ENCODE assay signal across 14 cellular contexts in genomic region chr1:94634977-94635416, GRCh38.
DNase-seq lines count a peak whose midpoint lies in the region; ATAC-seq, FAIRE-seq and TF ChIP-seq lines count a peak whose summit lies in the region.
"Had no signal": no experiment of that assay in that cellular context is flagged by ENCODE, and none has a peak within 500 bp of the region (broad histone marks: within the 10 kb centered on the region; RNA-seq: fewer than 3 reads in every experiment).

No MANE protein-coding gene starts in this region.

- H3K4me3 ChIP-seq in NB4 (ENCODE audit: low read depth, low read length) (no peak overlapping the region), cardiac fibroblast (replicated peaks in 1 of 2; ENCODE audit: low read depth in 2 of 2, low read length in 2 of 2) (no peak overlapping the region), pancreas (no peak overlapping the region)
- H3K4me3 ChIP-seq: prostate gland had no signal

- ATAC-seq in pancreas, result peak in 3 of 4 donors; percentile 34 to 38 (median 37)
- no peak for ATAC-seq in GM21529 (IDR thresholded peaks at IDR 0.05; ENCODE audit: unreplicated experiment)
- ATAC-seq in HG03457 (IDR thresholded peaks at IDR 0.05; ENCODE audit: unreplicated experiment), result no peak
- ATAC-seq: activated CD8-positive, alpha-beta T cell treated with anti-CD3 and anti-CD28 coated beads, Interleukin-2, amount 10 ng/mL, durations not matched to agents 7 days and 5 days; esophagus mucosa had no signal

- intact Hi-C loops in pancreas (cut with DNase I), result no loop called here

- 49 to 56% methylated on average over 2 of the region's 2 CpGs for WGBS in pancreas, 2 donors

- TF ChIP-seq POLR2A in NB4 (IDR thresholded peaks at IDR 0.05; ENCODE audit: extremely low read depth, insufficient read length), result no peak

- no peak for FAIRE-seq in pancreas (lab: Jason Lieb, UNC)

- no peaks in the 10 kb centered on the region for H3K9me3 ChIP-seq in pancreas
- H3K9me3 ChIP-seq: prostate gland had no signal

- no peaks in the 10 kb centered on the region for H3K27me3 ChIP-seq in pancreas

- peaks cover 10 to 45% (median 15%) of the 10 kb centered on the region in 3 donors for H3K4me1 ChIP-seq in pancreas
- H3K4me1 ChIP-seq: prostate gland had no signal

- DNase-seq in EH (ENCODE audit: low read depth) (peak; percentile 32), NB4 (ENCODE audit: low read depth) (peak; percentile 45), cardiac fibroblast (ENCODE audit: low read depth in 2 of 2) (peak in 1 of 2 donors; percentile 37), pancreas (no peak), kidney tubule cell (ENCODE audit: low spot score) (no peak)
- DNase-seq in stimulated activated CD8-positive, alpha-beta memory T cell treated with anti-CD3 and anti-CD28 coated beads, Interleukin-4, amount 100 ng/mL, for 48 hours, result no peak
- DNase-seq: activated CD8-positive, alpha-beta T cell treated with anti-CD3 and anti-CD28 coated beads, Interleukin-2, amount 10 ng/mL, durations not matched to agents 7 days and 5 days; activated naive CD4-positive, alpha-beta T cell; cerebellar nuclear complex; stimulated activated CD4-positive, alpha-beta T cell treated with anti-CD3 and anti-CD28 coated beads, Interleukin-4, amount 100 ng/mL, for 4 hours had no signal

- H3K36me3 ChIP-seq in pancreas, result no peaks in the 10 kb centered on the region
- H3K36me3 ChIP-seq: prostate gland had no signal

- peak overlapping the region in 2 of 4 donors; percentile 47 to 77 for H3K27ac ChIP-seq in pancreas
- H3K27ac ChIP-seq: prostate gland had no signal

- TF ChIP-seq CTCF in NB4 (IDR thresholded peaks at IDR 0.05; ENCODE audit: low read depth, low read length), result no peak
- peak; percentile 19 for TF ChIP-seq CTCF in cardiac fibroblast (IDR thresholded peaks at IDR 0.05; ENCODE audit: low read depth, low read length)
- no peak for TF ChIP-seq CTCF in pancreas (IDR thresholded peaks at IDR 0.05)

Comparison
In these comparisons a context has a peak if more than half of its experiments do, and no peak if none do; other contexts are left out.
1. DNase-seq: peak in EH (single experiment) and NB4 (single experiment); none in pancreas (0 of 6), stimulated activated CD8-positive, alpha-beta memory T cell treated with anti-CD3 and anti-CD28 coated beads, Interleukin-4, amount 100 ng/mL, for 48 hours (single experiment) and kidney tubule cell (single experiment).
2. ATAC-seq: peak in pancreas (3 of 4); none in GM21529 (single experiment) and HG03457 (single experiment).